Comparison of ENCODE assay signal across 7 cellular contexts in the genomic region with DNA sequence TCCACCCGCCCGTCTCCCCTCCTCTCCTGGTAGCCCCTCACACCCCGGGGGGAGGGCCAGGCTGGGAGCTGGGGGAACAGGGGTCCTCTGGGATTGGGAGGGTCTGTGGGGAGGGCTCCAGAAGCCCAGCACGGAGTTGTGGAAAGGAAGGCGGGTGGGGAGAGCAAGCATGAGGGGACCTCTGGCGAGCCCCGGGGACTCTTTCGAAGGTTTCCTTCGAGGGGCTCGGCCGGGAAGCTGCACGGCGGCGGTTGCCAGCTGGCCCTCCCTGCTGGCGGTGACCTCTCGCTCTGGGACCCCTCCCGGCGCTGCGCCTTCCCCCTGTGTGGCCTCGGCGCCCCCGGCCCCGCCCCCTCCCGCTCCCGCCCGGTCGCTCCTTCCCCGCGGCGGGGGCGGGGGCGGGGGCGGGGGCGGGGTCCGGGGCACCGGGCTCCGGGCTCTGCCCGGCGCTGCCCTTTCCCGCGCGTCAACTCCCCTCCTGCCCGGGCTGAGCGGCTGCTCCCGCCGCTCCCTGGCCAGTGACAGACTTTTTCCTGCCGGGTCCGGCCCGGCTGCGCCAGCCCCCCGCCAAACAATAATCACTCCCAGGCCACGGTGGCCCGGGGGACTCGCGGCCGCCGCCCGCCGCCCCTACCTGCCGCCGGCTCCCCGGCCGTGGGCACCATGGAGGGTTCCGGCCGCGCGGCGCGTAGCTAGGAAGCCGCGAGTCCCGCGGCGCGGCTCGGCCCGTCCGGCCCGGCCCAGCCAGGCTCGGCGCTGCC. TPM values are rescaled to one million over a fixed set of nuclear protein-coding genes. Genes with fewer than 3 reads are reported as not detected.
DNase-seq lines count a peak whose midpoint lies in the region; ATAC-seq and TF ChIP-seq lines count a peak whose summit lies in the region.
"Had no signal": no experiment of that assay in that cellular context is flagged by ENCODE, and none has a peak within 500 bp of the region (broad histone marks: within the 10 kb centered on the region; RNA-seq: fewer than 3 reads in every experiment).

No MANE protein-coding gene starts in this region.

- no peak for ATAC-seq in GM21737 (IDR thresholded peaks at IDR 0.05; ENCODE audit: unreplicated experiment)

- intact Hi-C loops in adrenal gland (cut with DNase I) = no loop called here

- H3K4me3 ChIP-seq in adrenal gland = peak overlapping the region in 2 of 4 donors; percentile 76 to 94
- H3K4me3 ChIP-seq in muscle layer of duodenum (ENCODE audit: low read depth in 1 of 2, low read length in 2 of 2) = peak overlapping the region; percentile 33 to 71

- H3K4me1 ChIP-seq in ES-I3 (ENCODE audit: insufficient read depth, low read length) (peaks cover 21% of the 10 kb centered on the region; the same call in 1 of the 2 replicates), adrenal gland (replicated peaks in 1 of 2) (peaks cover 18 to 29% of the 10 kb centered on the region in 2 donors), muscle layer of duodenum (ENCODE audit: control insufficient read depth in 1 of 2, insufficient read depth in 2 of 2, low read length in 2 of 2) (peaks cover 27 to 45% of the 10 kb centered on the region in 2 donors)

- no peaks in the 10 kb centered on the region for H3K27me3 ChIP-seq in adrenal gland
- no peaks in the 10 kb centered on the region for H3K27me3 ChIP-seq in muscle layer of duodenum (ENCODE audit: low read depth, low read length)

- TF ChIP-seq CTCF in adrenal gland (IDR thresholded peaks at IDR 0.05) = no peak

- DNase-seq in adrenal gland = no peak
- no peak for DNase-seq in NCI-H1105 (lab: John Stamatoyannopoulos, UW)
- no peak for DNase-seq in NCI-H345 (lab: John Stamatoyannopoulos, UW)

- H3K36me3 ChIP-seq in ES-I3 (ENCODE audit: insufficient read depth, low read length) (no peaks in the 10 kb centered on the region), adrenal gland (replicated peaks in 1 of 2) (no peaks in the 10 kb centered on the region), muscle layer of duodenum (ENCODE audit: control insufficient read depth in 1 of 2, insufficient read depth in 2 of 2, low read length in 2 of 2) (peaks cover 0 to 3% of the 10 kb centered on the region in 2 donors)

- 0 to 20% (median 2%) methylated on average over 1 to 74 of the region's 81 CpGs for WGBS in adrenal gland, 4 donors

- H3K9me3 ChIP-seq in ES-I3 (ENCODE audit: control insufficient read depth, insufficient read depth, low read length) (no peaks in the 10 kb centered on the region), adrenal gland (replicated peaks in 1 of 3) (no peaks in the 10 kb centered on the region), muscle layer of duodenum (ENCODE audit: control insufficient read depth in 1 of 2, low read length in 2 of 2) (no peaks in the 10 kb centered on the region)

- TF ChIP-seq POLR2A in adrenal gland (IDR thresholded peaks at IDR 0.05) = peak in 1 of 2 donors; percentile 6

- H3K9ac ChIP-seq in ES-I3 (ENCODE audit: low read depth, low read length) = peak overlapping the region; percentile 66; the same call in 1 of the 2 replicates

- H3K27ac ChIP-seq in adrenal gland (peak overlapping the region in 4 of 5 donors; percentile 71 to 88 (median 76)), muscle layer of duodenum (ENCODE audit: low read length) (peak overlapping the region; percentile 45)

RNA-seq across cellular contexts. Expression of a gene that starts 1.0 kb away (rescaled TPM):
- total RNA-seq in adrenal gland = 10 to 100 TPM in 1 of 8 donors, 1 to 10 TPM in 5, under 1 TPM in 2; 0.69 to 11.7 (median 3.1) TPM
- 10 to 100 TPM in 1 of 3 donors, 1 to 10 TPM in 2; 2.8 to 16.1 (median 5.6) TPM for polyA plus RNA-seq in adrenal gland

RNA-seq across cellular contexts. Expression of a gene that starts 19.1 kb away (rescaled TPM):
- total RNA-seq in adrenal gland = 100 to 1,000 TPM in 4 of 8 donors, 10 to 100 TPM in 4; 60.5 to 166 (median 95.6) TPM
- 100 to 1,000 TPM in 2 of 3 donors, 10 to 100 TPM in 1; 13.0 to 130 (median 110) TPM for polyA plus RNA-seq in adrenal gland

RNA-seq across cellular contexts. Expression of a gene that starts 19.4 kb away (rescaled TPM):
- total RNA-seq in adrenal gland = 10 to 100 TPM in 7 of 8 donors, 1 to 10 TPM in 1; 9.1 to 29.0 (median 15.0) TPM
- polyA plus RNA-seq in adrenal gland = 10 to 100 TPM in 2 of 3 donors, 1 to 10 TPM in 1; 5.4 to 57.7 (median 36.2) TPM

RNA-seq across cellular contexts. Expression of a gene that starts 29.2 kb away (rescaled TPM):
- total RNA-seq in adrenal gland = 100 to 1,000 TPM; 126 to 289 (median 161) TPM
- 100 to 1,000 TPM; 105 to 140 (median 116) TPM for polyA plus RNA-seq in adrenal gland

RNA-seq across cellular contexts. Expression of a gene that starts 31.5 kb away (rescaled TPM):
- 1 to 10 TPM in 6 of 8 donors, under 1 TPM in 1, not detected in 1; 0.49 to 9.1 (median 3.7) TPM for total RNA-seq in adrenal gland
- polyA plus RNA-seq in adrenal gland = 10 to 100 TPM in 1 of 3 donors, 1 to 10 TPM in 1, under 1 TPM in 1; 0.35 to 16.5 (median 4.6) TPM
- total RNA-seq: M059J had no signal
